ENCODE assay signal across 22 cellular contexts in the genomic region with DNA sequence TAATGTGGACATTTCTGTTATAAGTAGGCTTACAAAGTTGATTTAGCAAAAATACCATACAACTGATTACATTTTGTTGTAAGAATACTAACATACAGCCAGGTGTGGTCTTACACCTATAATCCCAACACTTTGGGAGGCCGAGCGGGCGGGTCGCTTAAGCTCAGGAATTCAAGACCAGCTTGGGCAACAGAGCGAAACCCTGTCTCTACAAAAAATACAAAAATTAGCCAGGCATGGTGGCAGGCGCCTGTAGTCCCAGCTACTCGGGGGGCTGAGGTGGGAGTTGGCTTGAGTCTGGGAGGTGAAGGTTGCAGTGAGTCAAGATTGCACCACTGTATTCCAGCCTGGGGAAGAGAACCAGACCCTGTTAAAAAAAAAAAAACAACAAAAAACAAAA.
"Had no signal": no experiment of that assay in that cellular context is flagged by ENCODE, and none has a peak within 500 bp of the region (broad histone marks: within the 10 kb centered on the region; RNA-seq: fewer than 3 reads in every experiment).

No MANE protein-coding gene starts in this region.

- H3K36me3 ChIP-seq: colonic mucosa, gastrocnemius medialis had no signal

- H3K27me3 Mint-ChIP-seq: dendritic cell treated with granulocyte-macrophage colony-stimulating factor and Interleukin-4, amounts not matched to agents 40 ng/mL and 50 ng/mL, for 4 days; effector memory CD8-positive, alpha-beta T cell had no signal

- H3K27ac ChIP-seq: colonic mucosa, coronary artery, epithelial cell of prostate, esophagus muscularis mucosa, esophagus squamous epithelium, foreskin keratinocyte, gastrocnemius medialis, gastroesophageal sphincter, heart left ventricle had no signal

- H3K9me3 ChIP-seq: colonic mucosa, esophagus muscularis mucosa, esophagus squamous epithelium, gastrocnemius medialis had no signal

- H3K4me3 ChIP-seq: colonic mucosa, coronary artery, dorsolateral prefrontal cortex, esophagus muscularis mucosa, esophagus squamous epithelium, gastrocnemius medialis, gastroesophageal sphincter, heart left ventricle had no signal

- H3K27me3 ChIP-seq: colonic mucosa, dorsolateral prefrontal cortex, esophagus muscularis mucosa, esophagus squamous epithelium, foreskin keratinocyte, gastrocnemius medialis, gastroesophageal sphincter, heart left ventricle had no signal

- H3K4me3 Mint-ChIP-seq: dendritic cell treated with granulocyte-macrophage colony-stimulating factor and Interleukin-4, amounts not matched to agents 40 ng/mL and 50 ng/mL, for 4 days; effector memory CD8-positive, alpha-beta T cell; endodermal cell had no signal

- H3K9me3 Mint-ChIP-seq: effector memory CD8-positive, alpha-beta T cell; endodermal cell had no signal

- DNase-seq: colonic mucosa; cortex of kidney; dermis blood vessel endothelial cell; dorsolateral prefrontal cortex; effector CD4-positive, alpha-beta T cell; effector CD8-positive, alpha-beta T cell; effector memory CD4-positive, alpha-beta T cell; effector memory CD8-positive, alpha-beta T cell; endodermal cell; erythroblast; esophagus squamous epithelium; foreskin fibroblast; foreskin keratinocyte; gastrocnemius medialis; glutamatergic neuron; head of caudate nucleus; heart left ventricle had no signal

- H3K27ac Mint-ChIP-seq: dendritic cell treated with granulocyte-macrophage colony-stimulating factor and Interleukin-4, amounts not matched to agents 40 ng/mL and 50 ng/mL, for 4 days; endodermal cell had no signal
